ENCODE assay signal across 10 cellular contexts in genomic region chr4:116529129-116529528, GRCh38.
"Had no signal": no experiment of that assay in that cellular context is flagged by ENCODE, and none has a peak within 500 bp of the region (broad histone marks: within the 10 kb centered on the region; RNA-seq: fewer than 3 reads in every experiment).

No MANE protein-coding gene starts in this region.

- DNase-seq: GM23248, H7, HFFc6, Karpas-422, KBM-7 had no signal

- H3K4me3 Mint-ChIP-seq: HFFc6 had no signal

- H3K36me3 ChIP-seq: HAP-1 had no signal

- H3K4me1 ChIP-seq: HAP-1 had no signal

- H3K27ac Mint-ChIP-seq: HFFc6 had no signal

- H3K9me3 ChIP-seq: HAP-1 had no signal

- H3K4me2 ChIP-seq: KMS-11 had no signal

- ATAC-seq: HCT116 had no signal

- H2AFZ ChIP-seq: GM23248 had no signal

- H3K4me3 ChIP-seq: GM23248, HAP-1 had no signal

- H3K27ac ChIP-seq: GM23248, KMS-11 had no signal

- FAIRE-seq: H1, HTR-8/SVneo had no signal

- H3K9ac ChIP-seq: GM23248, KMS-11 had no signal
